Comparison of ENCODE assay signal across 10 cellular contexts in the genomic region with DNA sequence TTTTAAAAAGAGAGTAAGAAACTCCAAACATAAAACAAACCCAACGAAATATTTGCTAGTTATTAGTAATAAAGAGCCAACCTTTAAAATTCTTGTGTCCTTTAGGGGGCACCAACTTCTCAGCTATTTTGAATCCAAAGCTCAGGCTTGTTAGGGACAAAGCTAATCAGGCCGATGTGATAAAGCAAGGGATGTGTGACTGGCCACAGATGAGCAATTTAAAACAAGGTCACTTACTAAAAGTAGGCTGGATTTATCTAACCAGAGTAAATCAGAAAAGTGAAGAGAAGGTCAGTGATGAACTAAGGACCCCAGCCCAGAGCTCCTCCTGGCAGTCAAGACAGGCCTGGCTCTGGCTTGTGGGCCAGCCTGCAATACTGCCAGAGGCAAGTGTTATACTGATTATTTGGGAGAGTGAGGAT.
DNase-seq lines count a peak whose midpoint lies in the region; ATAC-seq, FAIRE-seq and TF ChIP-seq lines count a peak whose summit lies in the region.
"Had no signal": no experiment of that assay in that cellular context is flagged by ENCODE, and none has a peak within 500 bp of the region (broad histone marks: within the 10 kb centered on the region; RNA-seq: fewer than 3 reads in every experiment).

No MANE protein-coding gene starts in this region.

- peak; percentile 31 for TF ChIP-seq CTCF in cardiac fibroblast (IDR thresholded peaks at IDR 0.05; ENCODE audit: low read depth, low read length)

- ATAC-seq in HG03159 (IDR thresholded peaks at IDR 0.05; ENCODE audit: unreplicated experiment) (no peak), GM18498 (IDR thresholded peaks at IDR 0.05; ENCODE audit: unreplicated experiment) (no peak)

- DNase-seq in DMS114 treated with DMSO at 0.1 percent for 48 hours (lab: John Stamatoyannopoulos, UW; ENCODE audit: unreplicated experiment) (peak; percentile 1), LHCN-M2 (ENCODE audit: low read depth) (peak; percentile 54), cardiac fibroblast (ENCODE audit: low read depth in 2 of 2) (peak; percentile 62 to 67), middle frontal gyrus (ENCODE audit: extremely low spot score, low spot score) (peak; percentile 12), H54 (ENCODE audit: insufficient read length, low spot score) (no peak)
- no peak for DNase-seq in effector CD8-positive, alpha-beta T cell (lab: John Stamatoyannopoulos, UW)
- DNase-seq: activated T-cell treated with anti-CD3 and anti-CD28 coated beads, Interleukin-2, amount 50 U/mL, for 24 hours; sigmoid colon had no signal

- no peak for TF ChIP-seq POLR2A in H54 (IDR thresholded peaks at IDR 0.05; ENCODE audit: low read depth, low read length)

- H3K4me3 ChIP-seq in cardiac fibroblast (replicated peaks in 1 of 2; ENCODE audit: low read depth in 2 of 2, low read length in 2 of 2) = no peak overlapping the region
- H3K4me3 ChIP-seq: sigmoid colon had no signal

- FAIRE-seq in H54 (lab: Jason Lieb, UNC) = no peak

Comparison
In these comparisons a context has a peak if more than half of its experiments do, and no peak if none do; other contexts are left out.
1. DNase-seq: peak in DMS114 treated with DMSO at 0.1 percent for 48 hours (single experiment), LHCN-M2 (single experiment), cardiac fibroblast (2 of 2) and middle frontal gyrus (single experiment); none in H54 (single experiment) and effector CD8-positive, alpha-beta T cell (single experiment).